In genomic region chr16:30370444-30371247, GRCh38 we compare ENCODE assay signal across 8 cellular contexts. TPM values are rescaled to one million over a fixed set of nuclear protein-coding genes. Genes with fewer than 3 reads are reported as not detected.
DNase-seq lines count a peak whose midpoint lies in the region; ATAC-seq and TF ChIP-seq lines count a peak whose summit lies in the region.

TSS of gene TBC1D10B (minus strand) at chr16:30370494. CDS start at chr16:30370183, 311 bp downstream.

- no peaks in the 10 kb centered on the region for H3K36me3 ChIP-seq in neural cell (ENCODE audit: insufficient read depth, low read length)

- H3K9me2 ChIP-seq in neural cell (ENCODE audit: insufficient read depth, low read length): no peaks in the 10 kb centered on the region

- H3K4me3 ChIP-seq in HFF-Myc (replicated peaks; ENCODE audit: low read depth, low read length): peak within 1 kb of the TSS; percentile 88
- H3K4me3 ChIP-seq in foreskin fibroblast (ENCODE audit: low read depth in 1 of 2, low read length in 2 of 2): peak within 1 kb of the TSS; percentile 89 to 93
- H3K4me3 ChIP-seq in neural cell (ENCODE audit: low read length): peak within 1 kb of the TSS; percentile 97

- peak within 1 kb of the TSS; percentile 92 to 97 for H3K4me3 Mint-ChIP-seq in stimulated activated naive CD8-positive, alpha-beta T cell treated with anti-CD3 and anti-CD28 coated beads, Interleukin-15, amount 100 ng/mL, for 72 hours

- peak within 1 kb of the TSS; percentile 56 for H2AFZ ChIP-seq in neural cell (ENCODE audit: low read depth, low read length)

- H3K9me3 ChIP-seq in neural cell (ENCODE audit: low read length): no peaks in the 10 kb centered on the region

- peak; percentile 94 for TF ChIP-seq EP300 in neural cell (conservative IDR thresholded peaks at IDR 0.05; ENCODE audit: poor library complexity, severe bottlenecking)

- H4K20me1 ChIP-seq in neural cell (ENCODE audit: insufficient read depth): peaks cover 24% of the 10 kb centered on the region

- H3K27ac Mint-ChIP-seq in stimulated activated naive CD8-positive, alpha-beta T cell treated with anti-CD3 and anti-CD28 coated beads, Interleukin-15, amount 100 ng/mL, for 72 hours: peak within 1 kb of the TSS; percentile 93 to 98

- H3K27me3 Mint-ChIP-seq in stimulated activated naive CD8-positive, alpha-beta T cell treated with anti-CD3 and anti-CD28 coated beads, Interleukin-15, amount 100 ng/mL, for 72 hours: no peaks in the 10 kb centered on the region

- no peaks in the 10 kb centered on the region for H3K27me3 ChIP-seq in neural cell (ENCODE audit: insufficient read depth, low read depth, low read length)

- peak; percentile 100 for DNase-seq in G401 (ENCODE audit: low spot score)
- peak; percentile 100 for DNase-seq in HFF-Myc (ENCODE audit: extremely low read depth, low read depth)
- DNase-seq in MV-4-11 (lab: John Stamatoyannopoulos, UW): peak; percentile 100
- peak; percentile 100 for DNase-seq in SK-N-DZ (ENCODE audit: low spot score)
- DNase-seq in activated naive CD4-positive, alpha-beta T cell treated with Interleukin-2 at 50 U/mL for 16 hours: peak; percentile 99
- peak; percentile 100 for DNase-seq in foreskin fibroblast
- DNase-seq in stimulated activated naive CD8-positive, alpha-beta T cell treated with anti-CD3 and anti-CD28 coated beads, Interleukin-15, amount 100 ng/mL, for 72 hours: peak; percentile 99

- peak; percentile 32 for TF ChIP-seq CTCF in HFF-Myc (IDR thresholded peaks at IDR 0.05; ENCODE audit: low read depth, low read length, missing control alignments)
- TF ChIP-seq CTCF in foreskin fibroblast (IDR thresholded peaks at IDR 0.05; ENCODE audit: low read depth, low read length): no peak
- TF ChIP-seq CTCF in neural cell (IDR thresholded peaks at IDR 0.05; ENCODE audit: poor library complexity, severe bottlenecking): peak; percentile 75

- ATAC-seq in stimulated activated naive CD8-positive, alpha-beta T cell treated with anti-CD3 and anti-CD28 coated beads, Interleukin-15, amount 100 ng/mL, for 72 hours: peak; percentile 89

- H3K79me2 ChIP-seq in neural cell (replicated peaks; ENCODE audit: insufficient read depth, low read length): peaks cover 42% of the 10 kb centered on the region

- peaks cover 50% of the 10 kb centered on the region for H3K4me1 Mint-ChIP-seq in stimulated activated naive CD8-positive, alpha-beta T cell treated with anti-CD3 and anti-CD28 coated beads, Interleukin-15, amount 100 ng/mL, for 72 hours

- H3K9ac ChIP-seq in neural cell (ENCODE audit: low read length): peak within 1 kb of the TSS; percentile 85

- in situ Hi-C loops in G401 (cut with HindIII; ENCODE audit: low sequenced_read_pairs): no loop called here

- no peaks in the 10 kb centered on the region for H3K9me3 Mint-ChIP-seq in stimulated activated naive CD8-positive, alpha-beta T cell treated with anti-CD3 and anti-CD28 coated beads, Interleukin-15, amount 100 ng/mL, for 72 hours

- no peak for TF ChIP-seq RAD21 in neural cell (conservative IDR thresholded peaks at IDR 0.05)

- peak within 1 kb of the TSS; percentile 98 for H3K27ac ChIP-seq in neural cell (ENCODE audit: low read length)

- H3F3A ChIP-seq in neural cell (ENCODE audit: insufficient read depth, low read length, poor library complexity, severe bottlenecking): no peaks in the 10 kb centered on the region

- peak within 1 kb of the TSS; percentile 98 for H3K4me2 ChIP-seq in neural cell (ENCODE audit: low read length)

TF ChIP-seq in neural cell, 6 proteins besides CTCF, POLR2A, EP300 and RAD21:
- TF ChIP-seq SMC3 (conservative IDR thresholded peaks at IDR 0.05; ENCODE audit: poor library complexity): no peak
- TF ChIP-seq REST (IDR thresholded peaks at IDR 0.05; ENCODE audit: borderline replicate concordance): no peak
- no peak for TF ChIP-seq TAF1 (IDR thresholded peaks at IDR 0.05; ENCODE audit: low read depth)
- peak; percentile 79 for TF ChIP-seq POLR2AphosphoS5 (IDR thresholded peaks at IDR 0.05)
- no peak for TF ChIP-seq MXI1 (conservative IDR thresholded peaks at IDR 0.05; ENCODE audit: poor library complexity, severe bottlenecking)

RNA-seq across cellular contexts. Expression of gene TBC1D10B, which starts in this region (rescaled TPM):
- 43.3 and 59.8 TPM in 2 replicates for total RNA-seq in G401 (2014; rRNA removed; shearing (Covaris generic))
- polyA plus RNA-seq in SK-N-DZ (2014; cell fraction: cytosol; rRNA removed): 32.4 and 36.4 TPM in 2 replicates
- polyA plus RNA-seq in SK-N-DZ (2014; cell fraction: nucleus; rRNA removed): 22.7 and 35.0 TPM in 2 replicates
- 24.1 and 32.5 TPM in 2 replicates for polyA plus RNA-seq in neural cell
- polyA minus RNA-seq in neural cell: 40.5 and 44.6 TPM in 2 replicates

Comparison
In these comparisons a context has a peak if more than half of its experiments do, and no peak if none do; other contexts are left out.
1. Peak in every context shown above with its lines: DNase-seq, ATAC-seq, H3K4me3 ChIP-seq and H3K27ac ChIP-seq.